11 cellular contexts compared by ENCODE assay signal in the genomic region with DNA sequence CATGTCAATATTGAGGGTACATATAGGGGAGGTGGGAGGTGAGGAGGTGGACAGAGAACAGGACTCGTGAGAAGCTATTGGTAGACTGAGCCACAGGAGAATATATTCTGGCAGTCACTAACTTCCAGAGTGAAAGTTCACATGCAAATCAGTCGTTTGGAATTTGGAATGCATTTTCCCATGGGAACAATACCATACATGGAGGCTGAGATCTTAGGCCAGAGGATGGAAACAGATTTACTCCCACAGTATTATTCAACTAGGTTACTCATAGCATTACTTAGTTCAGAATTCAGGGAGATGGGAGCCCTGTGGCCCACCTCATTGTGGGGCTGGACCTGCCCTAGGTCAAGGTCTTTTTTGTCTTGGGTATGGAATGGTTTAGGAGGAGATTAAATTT. TPM values are rescaled to one million over a fixed set of nuclear protein-coding genes. Genes with fewer than 3 reads are reported as not detected.
A peak's percentile ranks its signal among the peaks of the same experiment; 100 is the strongest.
DNase-seq lines count a peak whose midpoint lies in the region; ATAC-seq and TF ChIP-seq lines count a peak whose summit lies in the region.
"Had no signal": no experiment of that assay in that cellular context is flagged by ENCODE, and none has a peak within 500 bp of the region (broad histone marks: within the 10 kb centered on the region; RNA-seq: fewer than 3 reads in every experiment).

No MANE protein-coding gene starts in this region.

- no peaks in the 10 kb centered on the region for H3K9me2 ChIP-seq in SK-N-SH

- 0 out of 2 replicates have a peak overlapping the region, but pooled peaks have one; percentile 2 for H2AFZ ChIP-seq in SK-N-SH (ENCODE audit: low read depth)

- H3K4me1 ChIP-seq in SK-N-SH (ENCODE audit: control insufficient read depth in 1 of 2, insufficient read depth in 2 of 2, low read depth in 1 of 2, low read length in 1 of 2) (no peaks in the 10 kb centered on the region; a peak in 1 of 4 replicates), left lung (no peaks in the 10 kb centered on the region), tibial nerve (peaks cover 0 to 20% (median 0%) of the 10 kb centered on the region in 4 donors)

- POLR2A ChIA-PET in SK-N-SH (lab: Yijun Ruan, JAX), result no interaction called here

- intact Hi-C loops in left lung (cut with DNase I), result no loop called here

- H3K36me3 ChIP-seq in SK-N-SH (replicated peaks in 1 of 2; ENCODE audit: control insufficient read depth in 1 of 2, insufficient read depth in 2 of 2, low read length in 1 of 2), result no peaks in the 10 kb centered on the region
- no peaks in the 10 kb centered on the region for H3K36me3 ChIP-seq in left lung
- no peaks in the 10 kb centered on the region for H3K36me3 ChIP-seq in tibial nerve

- no peak for TF ChIP-seq EP300 in SK-N-SH (IDR thresholded peaks at IDR 0.05; ENCODE audit: borderline replicate concordance in 1 of 2, low read depth in 1 of 2, low read length in 1 of 2)
- TF ChIP-seq EP300 in tibial nerve (IDR thresholded peaks at IDR 0.05), result no peak

- H4K20me1 ChIP-seq in SK-N-SH (ENCODE audit: insufficient read depth), result no peaks in the 10 kb centered on the region

- H3F3A ChIP-seq in SK-N-SH (replicated peaks; ENCODE audit: insufficient read depth), result peaks cover 6% of the 10 kb centered on the region

- no peak overlapping the region for H3K4me3 ChIP-seq in SK-N-SH (ENCODE audit: low read depth in 2 of 2, low read length in 1 of 2)
- no peak overlapping the region for H3K4me3 ChIP-seq in choroid plexus epithelial cell (ENCODE audit: low read depth, low read length)
- no peak overlapping the region for H3K4me3 ChIP-seq in left lung
- no peak overlapping the region for H3K4me3 ChIP-seq in tibial nerve
- H3K4me3 ChIP-seq: K562, skin epidermis had no signal

- ATAC-seq in SK-N-SH treated with all-trans-retinoic acid at 6 μM for 48 hours, result no peak; the same call in 1 of the 3 replicates
- peak; percentile 38 for ATAC-seq in left lung
- ATAC-seq in GM18498 (IDR thresholded peaks at IDR 0.05; ENCODE audit: unreplicated experiment), result no peak
- no peak for ATAC-seq in GM19463 (IDR thresholded peaks at IDR 0.05; ENCODE audit: unreplicated experiment)
- ATAC-seq in GM18511 (IDR thresholded peaks at IDR 0.05; ENCODE audit: unreplicated experiment), result no peak
- ATAC-seq: K562, PC-3 had no signal

- 0 out of 2 replicates have a peak overlapping the region, but pooled peaks have one; percentile 26 for H3K4me2 ChIP-seq in SK-N-SH

- H3K27me3 ChIP-seq in SK-N-SH (ENCODE audit: insufficient read depth), result no peaks in the 10 kb centered on the region
- no peaks in the 10 kb centered on the region for H3K27me3 ChIP-seq in left lung
- no peaks in the 10 kb centered on the region for H3K27me3 ChIP-seq in tibial nerve

- H3K79me2 ChIP-seq in SK-N-SH (ENCODE audit: insufficient read depth), result no peaks in the 10 kb centered on the region

- H3K27ac ChIP-seq in SK-N-SH (ENCODE audit: low read depth in 2 of 2, low read length in 1 of 2) (peak overlapping the region in 1 of 2 experiments; percentile 64; a peak in 2 of 4 replicates), left lung (peak overlapping the region in 1 of 2 donors; percentile 19), tibial nerve (peak overlapping the region in 3 of 4 donors; percentile 23 to 66 (median 61))

- CTCF ChIA-PET in SK-N-SH (lab: Yijun Ruan, JAX), result interaction anchor here (0.9 to 13.0 kb wide), 5 partner anchors 9 to 155 kb away, joined by 3 to 363 read pairs (median 3); no protein-coding TSS in a partner anchor

- no peak overlapping the region for H3K9ac ChIP-seq in SK-N-SH

- WGBS in SK-N-SH (ENCODE audit: low lambda C conversion rate), result 53% methylated on average over 2 of the region's 2 CpGs
- 6 to 20% methylated on average over 2 of the region's 2 CpGs for WGBS in tibial nerve, 2 donors

- DNase-seq in SK-N-SH, result no peak
- peak; percentile 86 for DNase-seq in choroid plexus epithelial cell (ENCODE audit: low read depth)
- DNase-seq in left lung, result no peak
- DNase-seq in tibial nerve (ENCODE audit: low spot score in 2 of 2), result no peak
- DNase-seq: PC-3 had no signal

- TF ChIP-seq POLR2A in tibial nerve (IDR thresholded peaks at IDR 0.05), result no peak

- TF ChIP-seq CTCF in SK-N-SH (IDR thresholded peaks at IDR 0.05), result no peak
- no peak for TF ChIP-seq CTCF in choroid plexus epithelial cell (conservative IDR thresholded peaks at IDR 0.05; ENCODE audit: low read depth, low read length)
- TF ChIP-seq CTCF in left lung (IDR thresholded peaks at IDR 0.05), result no peak
- no peak for TF ChIP-seq CTCF in tibial nerve (IDR thresholded peaks at IDR 0.05)

- TF ChIP-seq RAD21 in SK-N-SH (IDR thresholded peaks at IDR 0.05; ENCODE audit: low read length), result no peak

- no peaks in the 10 kb centered on the region for H3K9me3 ChIP-seq in SK-N-SH
- H3K9me3 ChIP-seq in left lung, result no peaks in the 10 kb centered on the region
- no peaks in the 10 kb centered on the region for H3K9me3 ChIP-seq in tibial nerve

TF ChIP-seq in SK-N-SH, 30 proteins besides CTCF, POLR2A, EP300 and RAD21 (continues in another document):
- TF ChIP-seq EZH2phosphoT487 (IDR thresholded peaks at IDR 0.05; ENCODE audit: borderline replicate concordance, low read depth) (no peak), IRF3 (IDR thresholded peaks at IDR 0.05; ENCODE audit: low read depth, low read length) (no peak)
- TF ChIP-seq, protein P1, sequence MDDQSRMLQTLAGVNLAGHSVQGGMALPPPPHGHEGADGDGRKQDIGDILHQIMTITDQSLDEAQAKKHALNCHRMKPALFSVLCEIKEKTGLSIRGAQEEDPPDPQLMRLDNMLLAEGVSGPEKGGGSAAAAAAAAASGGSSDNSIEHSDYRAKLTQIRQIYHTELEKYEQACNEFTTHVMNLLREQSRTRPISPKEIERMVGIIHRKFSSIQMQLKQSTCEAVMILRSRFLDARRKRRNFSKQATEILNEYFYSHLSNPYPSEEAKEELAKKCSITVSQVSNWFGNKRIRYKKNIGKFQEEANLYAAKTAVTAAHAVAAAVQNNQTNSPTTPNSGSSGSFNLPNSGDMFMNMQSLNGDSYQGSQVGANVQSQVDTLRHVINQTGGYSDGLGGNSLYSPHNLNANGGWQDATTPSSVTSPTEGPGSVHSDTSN (IDR thresholded peaks at IDR 0.05), result no peak

TF ChIP-seq in SK-N-SH treated with all-trans-retinoic acid at 6 μM for 48 hours, 23 proteins besides CTCF, POLR2A, EP300 and RAD21 (continues in another document):
- TF ChIP-seq PPARA (CRISPR knock-in tag; IDR thresholded peaks at IDR 0.05; ENCODE audit: borderline replicate concordance), result no peak
- TF ChIP-seq BACH2 (CRISPR knock-in tag; IDR thresholded peaks at IDR 0.05; ENCODE audit: borderline replicate concordance), result no peak
- TF ChIP-seq CSDC2 (CRISPR knock-in tag; IDR thresholded peaks at IDR 0.05), result no peak
- TF ChIP-seq, protein P2, sequence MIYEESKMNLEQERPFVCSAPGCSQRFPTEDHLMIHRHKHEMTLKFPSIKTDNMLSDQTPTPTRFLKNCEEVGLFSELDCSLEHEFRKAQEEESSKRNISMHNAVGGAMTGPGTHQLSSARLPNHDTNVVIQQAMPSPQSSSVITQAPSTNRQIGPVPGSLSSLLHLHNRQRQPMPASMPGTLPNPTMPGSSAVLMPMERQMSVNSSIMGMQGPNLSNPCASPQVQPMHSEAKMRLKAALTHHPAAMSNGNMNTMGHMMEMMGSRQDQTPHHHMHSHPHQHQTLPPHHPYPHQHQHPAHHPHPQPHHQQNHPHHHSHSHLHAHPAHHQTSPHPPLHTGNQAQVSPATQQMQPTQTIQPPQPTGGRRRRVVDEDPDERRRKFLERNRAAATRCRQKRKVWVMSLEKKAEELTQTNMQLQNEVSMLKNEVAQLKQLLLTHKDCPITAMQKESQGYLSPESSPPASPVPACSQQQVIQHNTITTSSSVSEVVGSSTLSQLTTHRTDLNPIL (CRISPR knock-in tag; IDR thresholded peaks at IDR 0.05; ENCODE audit: low read depth), result no peak
- no peak for TF ChIP-seq SNAI2 (CRISPR knock-in tag; IDR thresholded peaks at IDR 0.05)
- TF ChIP-seq ZFP30 (CRISPR knock-in tag; IDR thresholded peaks at IDR 0.05), result no peak
- no peak for TF ChIP-seq TSHZ2 (CRISPR knock-in tag; IDR thresholded peaks at IDR 0.05)
- TF ChIP-seq CSRNP3 (CRISPR knock-in tag; IDR thresholded peaks at IDR 0.05), result no peak

RNA-seq across cellular contexts. Expression of gene ABHD2, which starts 36.4 kb away (rescaled TPM):
- 19.2 and 25.7 TPM in 2 replicates for polyA plus RNA-seq in SK-N-SH (2012; rRNA removed)
- polyA plus RNA-seq in SK-N-SH (2012; cell fraction: cytosol; rRNA removed), result 12.3 and 17.4 TPM in 2 replicates
- 15.6 and 19.9 TPM in 2 replicates for polyA plus RNA-seq in SK-N-SH (2012; cell fraction: nucleus; rRNA removed)
- 100 to 1,000 TPM; 214 to 231 TPM for total RNA-seq in left lung
- 10 to 100 TPM; 29.7 to 48.1 (median 35.9) TPM for total RNA-seq in tibial nerve

Comparison
In these comparisons a context has a peak if more than half of its experiments do, and no peak if none do; other contexts are left out.
1. RNA of gene ABHD2, which starts 36.4 kb away (total RNA-seq): 214 to 231 TPM in left lung; 29.7 to 48.1 TPM in tibial nerve; every median in the first group is over 4 times any median in the second.